In the genomic region with DNA sequence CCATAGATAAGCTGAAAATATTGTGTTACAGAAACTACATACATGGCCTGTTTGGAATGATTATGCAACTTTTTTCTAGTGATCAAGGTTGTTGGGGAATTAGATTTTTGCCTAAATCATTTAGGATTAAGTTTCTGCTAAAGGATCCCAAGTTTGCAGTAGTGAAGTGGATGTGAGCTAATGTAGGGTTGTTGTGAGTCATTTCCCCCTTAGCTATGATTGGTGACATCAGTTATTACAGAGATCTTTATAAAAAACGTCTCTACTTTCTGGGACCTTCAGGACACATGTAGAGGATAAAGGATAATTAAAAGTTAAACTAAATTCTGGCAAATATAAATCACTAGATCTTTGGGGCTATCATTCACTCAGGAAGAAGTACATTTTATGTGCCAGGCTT, we compare ENCODE assay signal across 1 cellular context.
TF ChIP-seq lines count a peak whose summit lies in the region.

No MANE protein-coding gene starts in this region.

TF ChIP-seq in SK-N-SH treated with all-trans-retinoic acid at 6 μM for 48 hours, 23 proteins besides CTCF, POLR2A, EP300 and RAD21 (continued from another document):
- TF ChIP-seq, protein P1, sequence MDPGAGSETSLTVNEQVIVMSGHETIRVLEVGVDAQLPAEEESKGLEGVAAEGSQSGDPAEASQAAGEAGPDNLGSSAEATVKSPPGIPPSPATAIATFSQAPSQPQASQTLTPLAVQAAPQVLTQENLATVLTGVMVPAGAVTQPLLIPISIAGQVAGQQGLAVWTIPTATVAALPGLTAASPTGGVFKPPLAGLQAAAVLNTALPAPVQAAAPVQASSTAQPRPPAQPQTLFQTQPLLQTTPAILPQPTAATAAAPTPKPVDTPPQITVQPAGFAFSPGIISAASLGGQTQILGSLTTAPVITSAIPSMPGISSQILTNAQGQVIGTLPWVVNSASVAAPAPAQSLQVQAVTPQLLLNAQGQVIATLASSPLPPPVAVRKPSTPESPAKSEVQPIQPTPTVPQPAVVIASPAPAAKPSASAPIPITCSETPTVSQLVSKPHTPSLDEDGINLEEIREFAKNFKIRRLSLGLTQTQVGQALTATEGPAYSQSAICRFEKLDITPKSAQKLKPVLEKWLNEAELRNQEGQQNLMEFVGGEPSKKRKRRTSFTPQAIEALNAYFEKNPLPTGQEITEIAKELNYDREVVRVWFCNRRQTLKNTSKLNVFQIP (CRISPR knock-in tag; IDR thresholded peaks at IDR 0.05; ENCODE audit: borderline replicate concordance, low read depth) = no peak
- TF ChIP-seq ZFP3 (CRISPR knock-in tag; IDR thresholded peaks at IDR 0.05) (no peak), ARNTL (CRISPR knock-in tag; IDR thresholded peaks at IDR 0.05; ENCODE audit: borderline replicate concordance, low read depth) (no peak), RARB (CRISPR knock-in tag; IDR thresholded peaks at IDR 0.05) (no peak), PPARA (CRISPR knock-in tag; IDR thresholded peaks at IDR 0.05; ENCODE audit: borderline replicate concordance) (no peak), ESRRG (CRISPR knock-in tag; IDR thresholded peaks at IDR 0.05) (no peak), ZNF8 (CRISPR knock-in tag; IDR thresholded peaks at IDR 0.05) (no peak), ZFP30 (CRISPR knock-in tag; IDR thresholded peaks at IDR 0.05) (no peak), OSR1 (CRISPR knock-in tag; IDR thresholded peaks at IDR 0.05) (no peak), ZC3H10 (CRISPR knock-in tag; IDR thresholded peaks at IDR 0.05) (no peak), SNAI2 (CRISPR knock-in tag; IDR thresholded peaks at IDR 0.05) (no peak), TCF4 (CRISPR knock-in tag; IDR thresholded peaks at IDR 0.05; ENCODE audit: borderline replicate concordance) (no peak)
- TF ChIP-seq, protein P2, sequence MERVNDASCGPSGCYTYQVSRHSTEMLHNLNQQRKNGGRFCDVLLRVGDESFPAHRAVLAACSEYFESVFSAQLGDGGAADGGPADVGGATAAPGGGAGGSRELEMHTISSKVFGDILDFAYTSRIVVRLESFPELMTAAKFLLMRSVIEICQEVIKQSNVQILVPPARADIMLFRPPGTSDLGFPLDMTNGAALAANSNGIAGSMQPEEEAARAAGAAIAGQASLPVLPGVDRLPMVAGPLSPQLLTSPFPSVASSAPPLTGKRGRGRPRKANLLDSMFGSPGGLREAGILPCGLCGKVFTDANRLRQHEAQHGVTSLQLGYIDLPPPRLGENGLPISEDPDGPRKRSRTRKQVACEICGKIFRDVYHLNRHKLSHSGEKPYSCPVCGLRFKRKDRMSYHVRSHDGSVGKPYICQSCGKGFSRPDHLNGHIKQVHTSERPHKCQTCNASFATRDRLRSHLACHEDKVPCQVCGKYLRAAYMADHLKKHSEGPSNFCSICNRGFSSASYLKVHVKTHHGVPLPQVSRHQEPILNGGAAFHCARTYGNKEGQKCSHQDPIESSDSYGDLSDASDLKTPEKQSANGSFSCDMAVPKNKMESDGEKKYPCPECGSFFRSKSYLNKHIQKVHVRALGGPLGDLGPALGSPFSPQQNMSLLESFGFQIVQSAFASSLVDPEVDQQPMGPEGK (CRISPR knock-in tag; IDR thresholded peaks at IDR 0.05; ENCODE audit: borderline replicate concordance) = no peak
- TF ChIP-seq, protein P3, sequence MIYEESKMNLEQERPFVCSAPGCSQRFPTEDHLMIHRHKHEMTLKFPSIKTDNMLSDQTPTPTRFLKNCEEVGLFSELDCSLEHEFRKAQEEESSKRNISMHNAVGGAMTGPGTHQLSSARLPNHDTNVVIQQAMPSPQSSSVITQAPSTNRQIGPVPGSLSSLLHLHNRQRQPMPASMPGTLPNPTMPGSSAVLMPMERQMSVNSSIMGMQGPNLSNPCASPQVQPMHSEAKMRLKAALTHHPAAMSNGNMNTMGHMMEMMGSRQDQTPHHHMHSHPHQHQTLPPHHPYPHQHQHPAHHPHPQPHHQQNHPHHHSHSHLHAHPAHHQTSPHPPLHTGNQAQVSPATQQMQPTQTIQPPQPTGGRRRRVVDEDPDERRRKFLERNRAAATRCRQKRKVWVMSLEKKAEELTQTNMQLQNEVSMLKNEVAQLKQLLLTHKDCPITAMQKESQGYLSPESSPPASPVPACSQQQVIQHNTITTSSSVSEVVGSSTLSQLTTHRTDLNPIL (CRISPR knock-in tag; IDR thresholded peaks at IDR 0.05; ENCODE audit: low read depth) = no peak
TF ChIP-seq in SK-N-SH treated with all-trans-retinoic acid at 6 μM for 48 hours: peak in this region for 0.
